ENCODE assay signal across 9 cellular contexts in the genomic region with DNA sequence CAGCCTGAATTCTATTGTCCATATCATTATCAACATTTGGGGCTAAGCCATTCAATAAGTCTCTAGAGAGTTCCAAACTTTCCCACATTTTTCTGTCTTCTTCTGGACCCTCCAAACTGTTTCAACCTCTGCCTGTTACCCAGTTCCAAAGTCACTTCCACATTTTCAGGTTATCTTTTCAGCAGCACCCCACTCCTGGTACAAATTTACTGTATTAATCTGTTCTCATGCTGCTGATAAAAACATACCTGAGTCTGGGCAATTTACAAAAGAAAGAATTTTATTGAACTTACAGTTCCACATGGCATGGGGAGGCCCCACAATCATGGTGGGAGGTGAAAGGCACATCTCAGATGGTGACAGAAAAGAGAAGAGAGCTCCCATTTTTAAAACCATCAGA. TPM values are rescaled to one million over a fixed set of nuclear protein-coding genes. Genes with fewer than 3 reads are reported as not detected.
"Had no signal": no experiment of that assay in that cellular context is flagged by ENCODE, and none has a peak within 500 bp of the region (broad histone marks: within the 10 kb centered on the region; RNA-seq: fewer than 3 reads in every experiment).

No MANE protein-coding gene starts in this region.

- DNase-seq: GDM1, GF-D8 had no signal

- ATAC-seq: GM12878 had no signal

- H3K4me3 ChIP-seq: GM12878 had no signal

- FAIRE-seq: G401.6, GM12878, GM12891, GM12892, GM18507, GM19239 had no signal

RNA-seq across cellular contexts. Expression of gene OR5AK2, which starts 5.8 kb away (rescaled TPM):
- total RNA-seq: G401, GM12878 had no signal
- polyA plus RNA-seq: GM12878 had no signal
